Comparison of ENCODE assay signal across 7 cellular contexts in the genomic region with DNA sequence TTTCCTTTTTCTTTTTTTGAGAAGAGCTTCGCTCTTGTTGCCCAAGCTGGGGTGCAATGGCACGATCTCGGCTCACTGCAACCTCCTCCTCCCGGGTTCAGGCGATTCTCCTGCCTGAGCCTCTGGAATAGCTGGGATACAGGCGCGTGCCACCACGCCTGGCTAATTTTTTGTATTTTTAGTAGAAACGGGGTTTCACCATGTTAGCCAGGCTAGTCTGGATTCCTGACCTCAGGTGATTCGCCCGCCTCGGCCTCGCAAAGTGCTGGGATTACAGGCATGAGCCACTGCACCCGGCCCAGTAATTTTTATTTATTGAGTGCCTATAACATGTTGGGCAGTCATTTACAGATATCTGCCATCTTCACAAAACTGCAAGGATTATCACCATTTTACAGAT. TPM values are rescaled to one million over a fixed set of nuclear protein-coding genes. Genes with fewer than 3 reads are reported as not detected.
A peak's percentile ranks its signal among the peaks of the same experiment; 100 is the strongest.
DNase-seq lines count a peak whose midpoint lies in the region; ATAC-seq and TF ChIP-seq lines count a peak whose summit lies in the region.
"Not testable (repeated sequence)": the region's sequence is repeated elsewhere in the genome, so short reads cannot be mapped to it uniquely, and the experiment has no call there.
"Had no signal": no experiment of that assay in that cellular context is flagged by ENCODE, and none has a peak within 500 bp of the region (broad histone marks: within the 10 kb centered on the region; RNA-seq: fewer than 3 reads in every experiment).

No MANE protein-coding gene starts in this region.

- peak overlapping the region; percentile 77 to 100 (median 93) for H3K4me3 Mint-ChIP-seq in IgD-negative memory B cell
- peak overlapping the region; percentile 96 for H3K4me3 Mint-ChIP-seq in activated CD4-positive, alpha-beta T cell treated with anti-CD3 and anti-CD28 coated beads, Interleukin-2, amount 10 ng/mL, durations not matched to agents 7 days and 5 days
- peak overlapping the region; percentile 97 for H3K4me3 Mint-ChIP-seq in central memory CD8-positive, alpha-beta T cell

- H3K9me3 Mint-ChIP-seq in IgD-negative memory B cell; activated CD4-positive, alpha-beta T cell treated with anti-CD3 and anti-CD28 coated beads, Interleukin-2, amount 10 ng/mL, durations not matched to agents 7 days and 5 days; central memory CD8-positive, alpha-beta T cell: not testable (repeated sequence)

- CTCF ChIA-PET in AG04449 (lab: Yijun Ruan, JAX), result interaction anchor here (0.5 to 4.0 kb wide), 4 partner anchors 15 to 57 kb away, joined by 3 to 17 read pairs (median 4); a partner anchor contains a TSS
- CTCF ChIA-PET in activated CD4-positive, alpha-beta T cell treated with anti-CD3 and anti-CD28 coated beads, Interleukin-2, amount 10 ng/mL, durations not matched to agents 7 days and 5 days (lab: Charles Lee), result interaction anchor here (0.8 to 2.9 kb wide), 4 partner anchors 8 to 57 kb away, joined by 3 to 13 read pairs (median 5); a partner anchor contains a TSS

- H3K27ac ChIP-seq in iPS-20b (ENCODE audit: low read length); psoas muscle: not testable (repeated sequence)

- intact Hi-C loops in psoas muscle (cut with DNase I), result not testable (repeated sequence)

- H3K27me3 ChIP-seq in iPS-20b (ENCODE audit: insufficient read depth, low read length); psoas muscle (ENCODE audit: insufficient read depth in 3 of 3, low read length in 2 of 3): not testable (repeated sequence)

- not testable (repeated sequence) for H3K27me3 Mint-ChIP-seq in IgD-negative memory B cell; activated CD4-positive, alpha-beta T cell treated with anti-CD3 and anti-CD28 coated beads, Interleukin-2, amount 10 ng/mL, durations not matched to agents 7 days and 5 days; central memory CD8-positive, alpha-beta T cell

- H3K4me3 ChIP-seq in AG04449 (ENCODE audit: low read depth, low read length), result peak overlapping the region; percentile 96
- H3K4me3 ChIP-seq in iPS-20b (ENCODE audit: low read length), result peak overlapping the region; percentile 43; the same call in 1 of the 2 replicates
- peak overlapping the region; percentile 76 for H3K4me3 ChIP-seq in psoas muscle

- not testable (repeated sequence) for H3K4me1 ChIP-seq in iPS-20b (ENCODE audit: insufficient read depth, low read length)
- peaks cover 23% of the 10 kb centered on the region for H3K4me1 ChIP-seq in psoas muscle

- DNase-seq in AG04449 (ENCODE audit: low read depth, low spot score); activated CD4-positive, alpha-beta T cell treated with anti-CD3 and anti-CD28 coated beads, Interleukin-2, amount 10 ng/mL, durations not matched to agents 7 days and 5 days; central memory CD8-positive, alpha-beta T cell (ENCODE audit: low spot score in 2 of 2); psoas muscle: not testable (repeated sequence)

- WGBS in psoas muscle, 3 donors, result 87 to 89% (median 88%) methylated on average over 14 of the region's 14 CpGs

- peaks cover 11 to 25% (median 20%) of the 10 kb centered on the region in 3 donors for H3K4me1 Mint-ChIP-seq in IgD-negative memory B cell
- peaks cover 34% of the 10 kb centered on the region for H3K4me1 Mint-ChIP-seq in activated CD4-positive, alpha-beta T cell treated with anti-CD3 and anti-CD28 coated beads, Interleukin-2, amount 10 ng/mL, durations not matched to agents 7 days and 5 days
- peaks cover 26% of the 10 kb centered on the region for H3K4me1 Mint-ChIP-seq in central memory CD8-positive, alpha-beta T cell

- not testable (repeated sequence) for ATAC-seq in central memory CD8-positive, alpha-beta T cell (replicated peaks; ENCODE audit: extremely low read depth, poor library complexity, severe bottlenecking); psoas muscle

- H3K27ac Mint-ChIP-seq in IgD-negative memory B cell; central memory CD8-positive, alpha-beta T cell (ENCODE audit: low read depth): not testable (repeated sequence)
- H3K27ac Mint-ChIP-seq in activated CD4-positive, alpha-beta T cell treated with anti-CD3 and anti-CD28 coated beads, Interleukin-2, amount 10 ng/mL, durations not matched to agents 7 days and 5 days, result peak overlapping the region; percentile 25

- POLR2A ChIA-PET in AG04449 (lab: Yijun Ruan, JAX), result interaction anchor here (0.9 to 1.0 kb wide), 2 partner anchors 20 to 25 kb away, joined by 3 read pairs; no protein-coding TSS in a partner anchor
- POLR2A ChIA-PET in activated CD4-positive, alpha-beta T cell treated with anti-CD3 and anti-CD28 coated beads, Interleukin-2, amount 10 ng/mL, durations not matched to agents 7 days and 5 days (lab: Charles Lee), result not testable (repeated sequence)

- H3K36me3 Mint-ChIP-seq in IgD-negative memory B cell, result not testable (repeated sequence)
- H3K36me3 Mint-ChIP-seq in activated CD4-positive, alpha-beta T cell treated with anti-CD3 and anti-CD28 coated beads, Interleukin-2, amount 10 ng/mL, durations not matched to agents 7 days and 5 days (ENCODE audit: low read depth), result peaks cover 44% of the 10 kb centered on the region
- peaks cover 56% of the 10 kb centered on the region for H3K36me3 Mint-ChIP-seq in central memory CD8-positive, alpha-beta T cell (ENCODE audit: insufficient read depth)

- H3K9me3 ChIP-seq in iPS-20b (ENCODE audit: insufficient read depth, low read depth, low read length); psoas muscle: not testable (repeated sequence)

- not testable (repeated sequence) for TF ChIP-seq CTCF in AG04449 (IDR thresholded peaks at IDR 0.05; ENCODE audit: insufficient read depth, low read length, missing control alignments); psoas muscle (IDR thresholded peaks at IDR 0.05)

- H3K9ac ChIP-seq in iPS-20b (ENCODE audit: low read depth, low read length), result not testable (repeated sequence)

- H3K36me3 ChIP-seq in iPS-20b (ENCODE audit: insufficient read depth, low read depth, low read length) (peaks cover 21% of the 10 kb centered on the region), psoas muscle (ENCODE audit: insufficient read depth in 1 of 2, low read depth in 1 of 2) (peaks cover 4 to 38% of the 10 kb centered on the region in 2 donors)

RNA-seq across cellular contexts. Expression of a gene that starts 1.8 kb away (rescaled TPM):
- polyA plus RNA-seq in IgD-negative memory B cell, result 35.0 TPM
- total RNA-seq in activated CD4-positive, alpha-beta T cell treated with anti-CD3 and anti-CD28 coated beads, Interleukin-2, amount 10 ng/mL, durations not matched to agents 7 days and 5 days, result 10 to 100 TPM; 51.1 to 59.9 TPM
- 10 to 100 TPM; 14.8 to 19.6 (median 16.4) TPM for total RNA-seq in psoas muscle
- 10 to 100 TPM; 20.2 to 30.4 (median 28.2) TPM for polyA plus RNA-seq in psoas muscle

RNA-seq across cellular contexts. Expression of a gene that starts 2.8 kb away (rescaled TPM):
- polyA plus RNA-seq in IgD-negative memory B cell (2.8 TPM), psoas muscle (10 to 100 TPM; 23.8 to 35.1 (median 25.0) TPM)
- 10 to 100 TPM; 67.9 to 69.0 TPM for total RNA-seq in activated CD4-positive, alpha-beta T cell treated with anti-CD3 and anti-CD28 coated beads, Interleukin-2, amount 10 ng/mL, durations not matched to agents 7 days and 5 days
- total RNA-seq in psoas muscle, result 10 to 100 TPM; 27.2 to 39.7 (median 31.4) TPM

RNA-seq across cellular contexts. Expression of a gene that starts 22.6 kb away (rescaled TPM):
- polyA plus RNA-seq in IgD-negative memory B cell, result 13.3 TPM
- total RNA-seq in activated CD4-positive, alpha-beta T cell treated with anti-CD3 and anti-CD28 coated beads, Interleukin-2, amount 10 ng/mL, durations not matched to agents 7 days and 5 days, result not detected
- total RNA-seq in psoas muscle, result not detected
- polyA plus RNA-seq in psoas muscle, result under 1 TPM in 2 of 3 donors, not detected in 1; 0.10 to 0.39 TPM
- total RNA-seq: RPMI7951 had no signal

RNA-seq across cellular contexts. Expression of a gene that starts 22.9 kb away (rescaled TPM):
- polyA plus RNA-seq in IgD-negative memory B cell (48.2 TPM), psoas muscle (100 to 1,000 TPM in 1 of 3 donors, 10 to 100 TPM in 2; 61.5 to 174 (median 63.5) TPM)
- total RNA-seq in activated CD4-positive, alpha-beta T cell treated with anti-CD3 and anti-CD28 coated beads, Interleukin-2, amount 10 ng/mL, durations not matched to agents 7 days and 5 days, result 10 to 100 TPM; 28.3 to 41.0 TPM
- total RNA-seq in psoas muscle, result 10 to 100 TPM; 17.0 to 45.4 (median 29.0) TPM

RNA-seq across cellular contexts. Expression of a gene that starts 23.9 kb away (rescaled TPM):
- polyA plus RNA-seq in IgD-negative memory B cell, result 5.0 TPM
- 10 to 100 TPM; 14.3 to 18.5 TPM for total RNA-seq in activated CD4-positive, alpha-beta T cell treated with anti-CD3 and anti-CD28 coated beads, Interleukin-2, amount 10 ng/mL, durations not matched to agents 7 days and 5 days
- total RNA-seq in psoas muscle, result 1 to 10 TPM; 5.4 to 8.7 (median 6.5) TPM
- polyA plus RNA-seq in psoas muscle, result 1 to 10 TPM; 1.5 to 3.5 (median 2.1) TPM

Comparison
In these comparisons a context has a peak if more than half of its experiments do, and no peak if none do; other contexts are left out.
1. H3K4me3 ChIP-seq: peak in every context shown above with its lines; median percentile 96 in AG04449; 76 in psoas muscle; 43 in iPS-20b.